ENCODE assay signal across 8 cellular contexts in the genomic region with DNA sequence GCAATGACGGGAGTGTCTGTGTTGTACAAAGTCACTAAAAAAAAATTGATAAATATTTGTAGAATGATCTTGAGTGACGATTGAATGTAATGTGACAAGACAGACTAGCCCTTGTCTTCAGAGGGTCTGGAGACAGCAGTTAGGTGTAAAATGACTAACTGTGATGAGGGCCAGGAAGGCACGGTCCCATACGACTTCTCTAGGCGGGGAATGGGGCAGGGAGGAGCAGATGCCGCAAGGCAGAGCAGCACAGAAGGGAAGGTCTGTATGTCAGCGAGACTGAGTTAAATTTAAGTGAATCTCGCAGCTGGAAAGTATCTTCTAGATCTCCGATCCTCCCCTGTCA. TPM values are rescaled to one million over a fixed set of nuclear protein-coding genes. Genes with fewer than 3 reads are reported as not detected.
DNase-seq lines count a peak whose midpoint lies in the region; FAIRE-seq and TF ChIP-seq lines count a peak whose summit lies in the region.

No MANE protein-coding gene starts in this region.

- H3K9me3 Mint-ChIP-seq in endodermal cell, result peaks cover 2% of the 10 kb centered on the region
- H3K9me3 Mint-ChIP-seq in nephron progenitor cell, result no peaks in the 10 kb centered on the region

- H3K27ac Mint-ChIP-seq in endodermal cell (peak overlapping the region; percentile 84), nephron progenitor cell (peak overlapping the region; percentile 34)

- H3K4me1 ChIP-seq in HEK293 (ENCODE audit: control insufficient read depth, insufficient read depth, low read length) (no peaks in the 10 kb centered on the region), endodermal cell (ENCODE audit: control insufficient read depth, insufficient read depth, low read length) (no peaks in the 10 kb centered on the region)

- H3K4me1 Mint-ChIP-seq in endodermal cell, result peaks cover 16% of the 10 kb centered on the region
- H3K4me1 Mint-ChIP-seq in nephron progenitor cell, result peaks cover 29% of the 10 kb centered on the region

- H3K36me3 ChIP-seq in HEK293 (ENCODE audit: control insufficient read depth in 2 of 2, insufficient read depth in 1 of 2, low read length in 2 of 2), result peaks cover 18 to 34% of the 10 kb centered on the region in 2 experiments; a peak in 2 of 3 replicates
- H3K36me3 ChIP-seq in endodermal cell (ENCODE audit: control insufficient read depth, insufficient read depth, low read length), result peaks cover 36% of the 10 kb centered on the region

- DNase-seq in GM18507 (ENCODE audit: extremely low spot score, insufficient read length, low read depth) (no peak), NCI-H226 (peak; percentile 2), endodermal cell (no peak), nephron progenitor cell (no peak), NCI-H510A (lab: John Stamatoyannopoulos, UW) (no peak), amniotic stem cell (lab: John Stamatoyannopoulos, UW) (no peak), NCI-H524 (lab: John Stamatoyannopoulos, UW) (no peak)

- H3K9me3 ChIP-seq in HEK293 (ENCODE audit: control insufficient read depth, insufficient read depth, low read depth, low read length), result no peaks in the 10 kb centered on the region
- H3K9me3 ChIP-seq in endodermal cell (ENCODE audit: control insufficient read depth, low read length), result no peaks in the 10 kb centered on the region

- H3K36me3 Mint-ChIP-seq in endodermal cell (ENCODE audit: low read depth) (peaks cover 24% of the 10 kb centered on the region), nephron progenitor cell (ENCODE audit: low read depth) (peaks cover 37% of the 10 kb centered on the region)

- CTCF ChIA-PET in HEK293 (lab: Yijun Ruan, JAX), result no interaction called here

- peak overlapping the region; percentile 56 for H3K9ac ChIP-seq in endodermal cell (ENCODE audit: extremely low read depth, low read length, poor library complexity, severe bottlenecking)

- H3K4me3 ChIP-seq in HEK293 (ENCODE audit: low read depth, low read length) (peak overlapping the region; percentile 83), endodermal cell (ENCODE audit: low read length) (peak overlapping the region; percentile 85)

- POLR2A ChIA-PET in HEK293 (lab: Yijun Ruan, JAX), result no interaction called here

- H3K27me3 Mint-ChIP-seq in endodermal cell (ENCODE audit: insufficient read depth) (no peaks in the 10 kb centered on the region), nephron progenitor cell (ENCODE audit: low read depth, poor library complexity) (peaks cover 6% of the 10 kb centered on the region)

- H3K4me3 Mint-ChIP-seq in endodermal cell (peak overlapping the region; percentile 82), nephron progenitor cell (peak overlapping the region; percentile 91)

- FAIRE-seq in GM18507 (lab: Jason Lieb, UNC), result peak; percentile 33

- no peaks in the 10 kb centered on the region for H3K27me3 ChIP-seq in endodermal cell (ENCODE audit: control insufficient read depth, insufficient read depth, low read length, poor library complexity, severe bottlenecking)

- no peak for TF ChIP-seq CTCF in HEK293 (tag by site-specific recombination; IDR thresholded peaks at IDR 0.05)
- TF ChIP-seq CTCF in endodermal cell (conservative IDR thresholded peaks at IDR 0.05), result no peak
- no peak for TF ChIP-seq CTCF in nephron progenitor cell (IDR thresholded peaks at IDR 0.05)

- H3K27ac ChIP-seq in HEK293 (ENCODE audit: extremely low read depth, low read depth, low read length) (peak overlapping the region; percentile 28; the same call in 1 of the 2 replicates), endodermal cell (ENCODE audit: low read depth, low read length) (no peak overlapping the region)

- 2 to 8% methylated on average over 4 to 9 of the region's 9 CpGs for WGBS in endodermal cell (ENCODE audit: insufficient coverage in 1 of 2, insufficient read length in 1 of 2), 2 experiments

TF ChIP-seq in HEK293, 187 proteins besides CTCF, POLR2A, EP300 and RAD21:
- TF ChIP-seq ZNF837 (tag by site-specific recombination; IDR thresholded peaks at IDR 0.05) (no peak), HIC1 (tag by site-specific recombination; IDR thresholded peaks at IDR 0.05) (no peak), ZIC2 (tag by site-specific recombination; IDR thresholded peaks at IDR 0.05) (no peak), OVOL3 (tag by site-specific recombination; IDR thresholded peaks at IDR 0.05) (no peak), ZNF701 (tag by site-specific recombination; IDR thresholded peaks at IDR 0.05) (no peak), KLF17 (tag by site-specific recombination; IDR thresholded peaks at IDR 0.05) (no peak), PATZ1 (tag by site-specific recombination; IDR thresholded peaks at IDR 0.05) (no peak), ELK4 (IDR thresholded peaks at IDR 0.05; ENCODE audit: borderline replicate concordance, low read depth, low read length) (no peak), ZNF311 (tag by site-specific recombination; IDR thresholded peaks at IDR 0.05; ENCODE audit: borderline replicate concordance) (no peak), GLI2 (tag by site-specific recombination; IDR thresholded peaks at IDR 0.05; ENCODE audit: borderline replicate concordance, low read depth) (no peak), ZFP41 (tag by site-specific recombination; IDR thresholded peaks at IDR 0.05; ENCODE audit: borderline replicate concordance) (no peak), ZSCAN16 (tag by site-specific recombination; IDR thresholded peaks at IDR 0.05) (no peak), PRDM1 (tag by site-specific recombination; IDR thresholded peaks at IDR 0.05) (no peak), ZNF266 (tag by site-specific recombination; IDR thresholded peaks at IDR 0.05; ENCODE audit: low read depth) (no peak)

RNA-seq across cellular contexts. Expression of gene CENPE, which starts 0.4 kb away (rescaled TPM):
- 10 to 100 TPM; 32.4 to 39.6 TPM for total RNA-seq in endodermal cell
- polyA plus RNA-seq in endodermal cell (2013, experiment 1 of 2), result 31.0 TPM
- polyA plus RNA-seq in endodermal cell (2013, experiment 2 of 2), result 40.7 TPM
